ENCODE assay signal across 8 cellular contexts in genomic region chr3:97177242-97177641, GRCh38.
"Had no signal": no experiment of that assay in that cellular context is flagged by ENCODE, and none has a peak within 500 bp of the region (broad histone marks: within the 10 kb centered on the region; RNA-seq: fewer than 3 reads in every experiment).

No MANE protein-coding gene starts in this region.

- H3K27ac Mint-ChIP-seq: H9, HFFc6 had no signal

- H3K4me3 ChIP-seq: GM23248, HAP-1 had no signal

- H2AFZ ChIP-seq: GM23248 had no signal

- H3K4me1 ChIP-seq: HAP-1 had no signal

- H3K4me1 Mint-ChIP-seq: H9 had no signal

- ATAC-seq: HCT116 had no signal

- H3K9me3 ChIP-seq: HAP-1 had no signal

- H3K36me3 ChIP-seq: HAP-1 had no signal

- H3K4me3 Mint-ChIP-seq: H9, HFFc6 had no signal

- DNase-seq: GM23248, GOT3, H7, H9, HCEC 1CT, HFFc6 had no signal

- H3K27ac ChIP-seq: GM23248 had no signal
